In genomic region chr15:41024880-41025279, GRCh38 we compare ENCODE assay signal across 21 cellular contexts.
DNase-seq lines count a peak whose midpoint lies in the region; ATAC-seq and TF ChIP-seq lines count a peak whose summit lies in the region.
"Had no signal": no experiment of that assay in that cellular context is flagged by ENCODE, and none has a peak within 500 bp of the region (broad histone marks: within the 10 kb centered on the region; RNA-seq: fewer than 3 reads in every experiment).

No MANE protein-coding gene starts in this region.

- intact Hi-C loops in psoas muscle (cut with DNase I): no loop called here

- H3K36me3 ChIP-seq in ACC112 (ENCODE audit: insufficient read depth, low read length): peaks cover 19% of the 10 kb centered on the region
- H3K36me3 ChIP-seq in fibroblast of lung (ENCODE audit: control insufficient read depth, insufficient read depth, low read length): peaks cover 2% of the 10 kb centered on the region
- H3K36me3 ChIP-seq in psoas muscle (ENCODE audit: insufficient read depth in 1 of 2, low read depth in 1 of 2): peaks cover 12 to 81% of the 10 kb centered on the region in 2 donors

- TF ChIP-seq CTCF in fibroblast of lung (conservative IDR thresholded peaks at IDR 0.05 in 1 of 2, IDR thresholded peaks at IDR 0.05 in 1 of 2; ENCODE audit: low read depth in 1 of 2, low read length in 2 of 2) (no peak), psoas muscle (IDR thresholded peaks at IDR 0.05) (no peak)

- H3K9me3 ChIP-seq in fibroblast of lung (ENCODE audit: control insufficient read depth, insufficient read depth, low read depth, low read length): no peaks in the 10 kb centered on the region
- no peaks in the 10 kb centered on the region for H3K9me3 ChIP-seq in psoas muscle
- H3K9me3 ChIP-seq: SJCRH30 had no signal

- H3K4me1 ChIP-seq in ACC112 (ENCODE audit: control insufficient read depth, insufficient read depth, low read length, unreplicated experiment) (peaks cover 15% of the 10 kb centered on the region), fibroblast of lung (ENCODE audit: control insufficient read depth, extremely low read depth, insufficient read depth, low read length) (peaks cover 14% of the 10 kb centered on the region), psoas muscle (peaks cover 6% of the 10 kb centered on the region)
- H3K4me1 ChIP-seq: SJCRH30 had no signal

- no peaks in the 10 kb centered on the region for H4K20me1 ChIP-seq in fibroblast of lung (ENCODE audit: control insufficient read depth, extremely low read depth, insufficient read depth, low read length)

- peak overlapping the region; percentile 72 for H3K27ac ChIP-seq in ACC112 (ENCODE audit: low read depth, low read length)
- H3K27ac ChIP-seq in fibroblast of lung (ENCODE audit: insufficient read depth, low read length): peak overlapping the region; percentile 82
- peak overlapping the region; percentile 51 for H3K27ac ChIP-seq in psoas muscle
- H3K27ac ChIP-seq: SJCRH30 had no signal

- no peak overlapping the region for H3K9ac ChIP-seq in fibroblast of lung (ENCODE audit: insufficient read depth, low read length)

- peak; percentile 56 for DNase-seq in NCI-H69 (lab: John Stamatoyannopoulos, UW)
- no peak for DNase-seq in fibroblast of lung (ENCODE audit: low read depth in 2 of 2)
- no peak for DNase-seq in psoas muscle
- no peak for DNase-seq in GOT3 (lab: John Stamatoyannopoulos, UW)
- no peak for DNase-seq in DMS53 (lab: John Stamatoyannopoulos, UW)
- no peak for DNase-seq in DMS153 treated with DMSO at 0.1 percent for 48 hours (lab: John Stamatoyannopoulos, UW; ENCODE audit: unreplicated experiment)
- DNase-seq in NOMO-1 treated with DMSO at 0.1 percent for 48 hours (lab: John Stamatoyannopoulos, UW; ENCODE audit: unreplicated experiment): no peak
- DNase-seq: activated effector memory CD4-positive, alpha-beta T cell treated with Interleukin-2 at 50 U/mL for 16 hours; CD8-positive, alpha-beta memory T cell; DMS79; effector CD8-positive, alpha-beta T cell; head of caudate nucleus; naive B cell; NCI-H1436; NCI-H2171; NCI-H82; posterior cingulate gyrus; SJCRH30; small intestine; stimulated activated CD4-positive, alpha-beta T cell treated with anti-CD3 and anti-CD28 coated beads, Interleukin-4, amount 100 ng/mL, for 1 hour had no signal

- WGBS in psoas muscle, 3 donors: 57 to 66% (median 62%) methylated on average over 2 of the region's 2 CpGs

- no peaks in the 10 kb centered on the region for H3K27me3 ChIP-seq in ACC112 (ENCODE audit: insufficient read depth, low read length)
- no peaks in the 10 kb centered on the region for H3K27me3 ChIP-seq in fibroblast of lung (ENCODE audit: control insufficient read depth, insufficient read depth, low read length)
- no peaks in the 10 kb centered on the region for H3K27me3 ChIP-seq in psoas muscle (ENCODE audit: insufficient read depth in 3 of 3, low read length in 2 of 3)
- H3K27me3 ChIP-seq: SJCRH30 had no signal

- H3K4me3 ChIP-seq in ACC112 (ENCODE audit: low read depth, low read length) (no peak overlapping the region), fibroblast of lung (replicated peaks in 1 of 4; ENCODE audit: control extremely low read depth in 1 of 4, insufficient read depth in 1 of 4, low read depth in 3 of 4, low read length in 4 of 4) (no peak overlapping the region), psoas muscle (no peak overlapping the region)
- H3K4me3 ChIP-seq: SJCRH30 had no signal

- peak overlapping the region; percentile 89 for H3K4me2 ChIP-seq in fibroblast of lung (ENCODE audit: extremely low read depth, insufficient read depth, low read length)

- no peak for ATAC-seq in psoas muscle

- H3K79me2 ChIP-seq in ACC112 (ENCODE audit: control insufficient read depth, insufficient read depth, low read length, unreplicated experiment): no peaks in the 10 kb centered on the region
- H3K79me2 ChIP-seq in fibroblast of lung (ENCODE audit: control insufficient read depth, insufficient read depth, low read length): no peaks in the 10 kb centered on the region

- no peak overlapping the region for H2AFZ ChIP-seq in ACC112 (ENCODE audit: low read length, unreplicated experiment)
- H2AFZ ChIP-seq in fibroblast of lung (ENCODE audit: low read length): no peak overlapping the region
